In the genomic region with DNA sequence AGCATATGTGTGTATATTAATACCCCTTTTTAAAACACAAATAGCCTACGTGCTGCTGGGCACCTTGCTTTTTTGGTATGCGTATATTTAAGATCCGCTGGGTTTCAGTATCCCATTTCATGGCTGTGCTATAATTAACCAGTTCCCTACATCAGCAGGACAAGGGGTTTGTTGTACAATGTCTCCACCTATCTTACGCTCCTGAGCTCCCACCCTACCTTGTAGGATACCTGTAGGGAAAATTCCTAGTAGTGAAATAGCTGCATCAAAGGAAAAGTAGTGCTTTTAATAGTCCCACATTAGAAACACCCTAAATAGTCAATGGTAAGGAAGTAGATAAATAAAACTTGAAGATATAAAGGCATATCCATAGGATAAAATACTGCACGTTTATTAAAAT, we compare ENCODE assay signal across 8 cellular contexts. TPM values are rescaled to one million over a fixed set of nuclear protein-coding genes. Genes with fewer than 3 reads are reported as not detected.
A peak's percentile ranks its signal among the peaks of the same experiment; 100 is the strongest.
DNase-seq lines count a peak whose midpoint lies in the region; ATAC-seq and TF ChIP-seq lines count a peak whose summit lies in the region.

No MANE protein-coding gene starts in this region.

- peaks cover 9% of the 10 kb centered on the region for H4K20me1 ChIP-seq in smooth muscle cell (ENCODE audit: low read depth)

- no peak overlapping the region for H2AFZ ChIP-seq in smooth muscle cell (ENCODE audit: low read depth)
- H2AFZ ChIP-seq in trophoblast cell (ENCODE audit: insufficient read depth, low read length, poor library complexity) = no peak overlapping the region

- H3K9ac ChIP-seq in smooth muscle cell (ENCODE audit: low read depth) (no peak overlapping the region), trophoblast cell (ENCODE audit: low read length) (no peak overlapping the region)

- H3K4me3 ChIP-seq in smooth muscle cell = no peak overlapping the region
- no peak overlapping the region for H3K4me3 ChIP-seq in trophoblast cell (ENCODE audit: low read depth, low read length)

- peaks cover 10% of the 10 kb centered on the region for H3K27me3 Mint-ChIP-seq in activated CD4-positive, alpha-beta T cell treated with anti-CD3 and anti-CD28 coated beads, Interleukin-2, amount 10 ng/mL, durations not matched to agents 7 days and 5 days
- no peaks in the 10 kb centered on the region for H3K27me3 Mint-ChIP-seq in chondrocyte (ENCODE audit: low read depth)

- H3K4ac ChIP-seq in trophoblast cell (ENCODE audit: low read depth, low read length) = no peak overlapping the region

- no peaks in the 10 kb centered on the region for H3K36me3 ChIP-seq in smooth muscle cell (ENCODE audit: low read depth)
- H3K36me3 ChIP-seq in trophoblast cell (ENCODE audit: control insufficient read depth in 1 of 2, insufficient read depth in 2 of 2, low read length in 2 of 2) = peaks cover 0 to 6% of the 10 kb centered on the region in 2 experiments

- no peak overlapping the region for H3K27ac ChIP-seq in smooth muscle cell (ENCODE audit: low read depth)
- no peak overlapping the region for H3K27ac ChIP-seq in trophoblast cell (ENCODE audit: low read depth, low read length)

- peaks cover 13% of the 10 kb centered on the region for H3K4me1 Mint-ChIP-seq in activated CD4-positive, alpha-beta T cell treated with anti-CD3 and anti-CD28 coated beads, Interleukin-2, amount 10 ng/mL, durations not matched to agents 7 days and 5 days
- H3K4me1 Mint-ChIP-seq in chondrocyte (ENCODE audit: low read depth) = peaks cover 15% of the 10 kb centered on the region

- no peak overlapping the region for H2AK5ac ChIP-seq in trophoblast cell (ENCODE audit: low read length)

- H3K9me3 ChIP-seq in smooth muscle cell (replicated peaks; ENCODE audit: low read depth) (no peaks in the 10 kb centered on the region), trophoblast cell (ENCODE audit: insufficient read depth, low read depth, low read length) (no peaks in the 10 kb centered on the region)

- no peaks in the 10 kb centered on the region for H3K27me3 ChIP-seq in smooth muscle cell (ENCODE audit: low read depth)
- no peaks in the 10 kb centered on the region for H3K27me3 ChIP-seq in trophoblast cell (ENCODE audit: insufficient read depth, low read length)

- no peak overlapping the region for H2BK12ac ChIP-seq in trophoblast cell (ENCODE audit: low read length)

- no peaks in the 10 kb centered on the region for H3F3A ChIP-seq in smooth muscle cell (ENCODE audit: low read depth)

- no peak overlapping the region for H3K23ac ChIP-seq in trophoblast cell (ENCODE audit: low read length)

- TF ChIP-seq CTCF in chondrocyte (IDR thresholded peaks at IDR 0.05) (no peak), smooth muscle cell (IDR thresholded peaks at IDR 0.05; ENCODE audit: borderline replicate concordance, insufficient read depth, poor library complexity, severe bottlenecking) (no peak)

- no peak overlapping the region for H4K91ac ChIP-seq in trophoblast cell (ENCODE audit: low read depth, low read length)

- H3K36me3 Mint-ChIP-seq in activated CD4-positive, alpha-beta T cell treated with anti-CD3 and anti-CD28 coated beads, Interleukin-2, amount 10 ng/mL, durations not matched to agents 7 days and 5 days (ENCODE audit: low read depth) = peaks cover 5% of the 10 kb centered on the region
- no peaks in the 10 kb centered on the region for H3K36me3 Mint-ChIP-seq in chondrocyte (ENCODE audit: low read depth)

- no peaks in the 10 kb centered on the region for H3K79me1 ChIP-seq in trophoblast cell (ENCODE audit: low read length)

- H3K4me1 ChIP-seq in smooth muscle cell (ENCODE audit: low read depth) (peaks cover 7% of the 10 kb centered on the region), trophoblast cell (ENCODE audit: control insufficient read depth in 1 of 2, insufficient read depth in 2 of 2, low read length in 2 of 2) (peaks cover 9 to 10% of the 10 kb centered on the region in 2 experiments)

- H3K4me2 ChIP-seq in smooth muscle cell = peak overlapping the region; percentile 98
- no peak overlapping the region for H3K4me2 ChIP-seq in trophoblast cell (ENCODE audit: low read length)

- 72% methylated on average over 5 of the region's 5 CpGs for WGBS in smooth muscle cell (ENCODE audit: low lambda C conversion rate)
- WGBS in trophoblast cell (ENCODE audit: extremely low coverage, insufficient coverage, insufficient read length) = no CpG with 5 or more reads among the region's 5 CpGs

- no peak for DNase-seq in activated CD4-positive, alpha-beta T cell treated with anti-CD3 and anti-CD28 coated beads, Interleukin-2, amount 10 ng/mL, durations not matched to agents 7 days and 5 days
- no peak for DNase-seq in activated CD4-positive, alpha-beta T cell treated with anti-CD3 and anti-CD28 coated beads, Interleukin-2, amount 50 U/mL, for 48 hours
- DNase-seq in NCI-H69 (lab: John Stamatoyannopoulos, UW) (peak; percentile 71), chondrocyte (ENCODE audit: low spot score) (no peak), smooth muscle cell (lab: John Stamatoyannopoulos, UW; ENCODE audit: unreplicated experiment) (no peak), trophoblast cell (no peak), KG1 (lab: John Stamatoyannopoulos, UW) (no peak)

- POLR2A ChIA-PET in activated CD4-positive, alpha-beta T cell treated with anti-CD3 and anti-CD28 coated beads, Interleukin-2, amount 10 ng/mL, durations not matched to agents 7 days and 5 days (lab: Charles Lee) = no interaction called here

- H3K9me3 Mint-ChIP-seq in activated CD4-positive, alpha-beta T cell treated with anti-CD3 and anti-CD28 coated beads, Interleukin-2, amount 10 ng/mL, durations not matched to agents 7 days and 5 days = no peaks in the 10 kb centered on the region
- no peaks in the 10 kb centered on the region for H3K9me3 Mint-ChIP-seq in chondrocyte (ENCODE audit: low read depth)

- H4K8ac ChIP-seq in trophoblast cell (ENCODE audit: low read depth, low read length) = no peak overlapping the region

- no peak overlapping the region for H3K18ac ChIP-seq in trophoblast cell (ENCODE audit: low read length)

- no peak overlapping the region for H2BK120ac ChIP-seq in trophoblast cell (ENCODE audit: insufficient read depth, low read length, poor library complexity)

- H3K27ac Mint-ChIP-seq in activated CD4-positive, alpha-beta T cell treated with anti-CD3 and anti-CD28 coated beads, Interleukin-2, amount 10 ng/mL, durations not matched to agents 7 days and 5 days = no peak overlapping the region
- H3K27ac Mint-ChIP-seq in chondrocyte (ENCODE audit: unreplicated experiment) = no peak overlapping the region

- CTCF ChIA-PET in activated CD4-positive, alpha-beta T cell treated with anti-CD3 and anti-CD28 coated beads, Interleukin-2, amount 10 ng/mL, durations not matched to agents 7 days and 5 days (lab: Charles Lee) = interaction anchor here (0.7 to 1.3 kb wide), 3 partner anchors 12 to 74 kb away, joined by 3 to 4 read pairs (median 3); partner anchors contain the start of gene PARL

- no peaks in the 10 kb centered on the region for H3K79me2 ChIP-seq in smooth muscle cell (ENCODE audit: low read depth)
- H3K79me2 ChIP-seq in trophoblast cell (ENCODE audit: control insufficient read depth, insufficient read depth, low read length, poor library complexity) = no peaks in the 10 kb centered on the region

- no peak for ATAC-seq in HG03439 (IDR thresholded peaks at IDR 0.05; ENCODE audit: unreplicated experiment)

- peak overlapping the region; percentile 73 for H3K4me3 Mint-ChIP-seq in activated CD4-positive, alpha-beta T cell treated with anti-CD3 and anti-CD28 coated beads, Interleukin-2, amount 10 ng/mL, durations not matched to agents 7 days and 5 days
- H3K4me3 Mint-ChIP-seq in chondrocyte (ENCODE audit: unreplicated experiment) = peak overlapping the region; percentile 78

- H4K12ac ChIP-seq in trophoblast cell (ENCODE audit: low read depth, low read length) = no peak overlapping the region

- H3K14ac ChIP-seq in trophoblast cell (ENCODE audit: low read length) = no peak overlapping the region

- no peak overlapping the region for H2BK5ac ChIP-seq in trophoblast cell (ENCODE audit: low read depth, low read length, poor library complexity)

RNA-seq across cellular contexts. Expression of gene MAP6D1, which starts 1.4 kb away (rescaled TPM):
- 1 to 10 TPM in 1 of 2 experiments, under 1 TPM in 1; 0.83 to 1.8 TPM for total RNA-seq in activated CD4-positive, alpha-beta T cell treated with anti-CD3 and anti-CD28 coated beads, Interleukin-2, amount 10 ng/mL, durations not matched to agents 7 days and 5 days
- total RNA-seq in chondrocyte (3.9 to 8.3 TPM (median 7.9 TPM) in 3 replicates), smooth muscle cell (2.4 TPM in 1 of 2 replicates, not detected in the other)
- polyA plus RNA-seq in smooth muscle cell = 3.8 and 5.4 TPM in 2 replicates
- 3.0 and 3.5 TPM in 2 replicates for polyA plus RNA-seq in trophoblast cell (2013)
